Comparison of ENCODE assay signal across 20 cellular contexts in the genomic region with DNA sequence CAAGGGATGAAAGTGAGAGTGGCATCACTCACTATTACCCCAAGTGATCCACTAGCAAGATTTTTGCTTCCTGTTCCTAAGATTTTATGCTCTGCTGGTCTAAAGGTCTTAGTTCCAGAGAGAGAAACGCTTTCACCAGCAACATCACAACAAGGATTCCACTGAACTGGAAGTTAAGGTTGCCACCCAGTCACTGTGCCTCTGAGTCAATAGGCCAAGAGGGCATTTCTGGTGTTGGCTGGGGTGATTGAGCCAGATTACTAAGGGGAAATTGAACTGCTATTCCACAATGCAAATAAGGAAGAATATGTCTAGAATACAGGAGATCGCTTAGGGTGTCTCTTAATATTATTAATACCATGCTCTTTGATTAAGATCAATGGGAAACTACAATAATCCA.
DNase-seq lines count a peak whose midpoint lies in the region; ATAC-seq, FAIRE-seq and TF ChIP-seq lines count a peak whose summit lies in the region.
"Had no signal": no experiment of that assay in that cellular context is flagged by ENCODE, and none has a peak within 500 bp of the region (broad histone marks: within the 10 kb centered on the region; RNA-seq: fewer than 3 reads in every experiment).

No MANE protein-coding gene starts in this region.

- H3K4me1 ChIP-seq in endodermal cell (ENCODE audit: control insufficient read depth, insufficient read depth, low read length) = no peaks in the 10 kb centered on the region
- peaks cover 8% of the 10 kb centered on the region for H3K4me1 ChIP-seq in hepatocyte (ENCODE audit: insufficient read depth)
- peaks cover 0 to 14% (median 0%) of the 10 kb centered on the region in 4 donors for H3K4me1 ChIP-seq in right lobe of liver
- peaks cover 0 to 6% of the 10 kb centered on the region in 2 donors for H3K4me1 ChIP-seq in small intestine (ENCODE audit: control insufficient read depth in 2 of 2, insufficient read depth in 1 of 2, low read depth in 1 of 2, low read length in 1 of 2)
- peaks cover 0 to 7% (median 0%) of the 10 kb centered on the region in 12 donors for H3K4me1 ChIP-seq in heart left ventricle
- peaks cover 6% of the 10 kb centered on the region for H3K4me1 ChIP-seq in neural progenitor cell
- H3K4me1 ChIP-seq: HAP-1 had no signal

- no peak overlapping the region for H3K27ac Mint-ChIP-seq in endodermal cell
- H3K27ac Mint-ChIP-seq in immature natural killer cell = no peak overlapping the region
- no peak overlapping the region for H3K27ac Mint-ChIP-seq in neural progenitor cell
- H3K27ac Mint-ChIP-seq: CD4-positive, alpha-beta T cell had no signal

- H3K79me2 ChIP-seq in hepatocyte (no peaks in the 10 kb centered on the region), neural progenitor cell (ENCODE audit: low read depth) (no peaks in the 10 kb centered on the region)

- H3K9me3 ChIP-seq in endodermal cell (ENCODE audit: control insufficient read depth, low read length) (peaks cover 22% of the 10 kb centered on the region), hepatocyte (ENCODE audit: low read depth) (no peaks in the 10 kb centered on the region), right lobe of liver (no peaks in the 10 kb centered on the region), small intestine (ENCODE audit: control insufficient read depth, low read depth) (no peaks in the 10 kb centered on the region), heart left ventricle (no peaks in the 10 kb centered on the region), neural progenitor cell (ENCODE audit: low read depth) (no peaks in the 10 kb centered on the region)
- H3K9me3 ChIP-seq: Caco-2, HAP-1 had no signal

- peaks cover 20% of the 10 kb centered on the region for H3K27me3 ChIP-seq in endodermal cell (ENCODE audit: control insufficient read depth, insufficient read depth, low read length, poor library complexity, severe bottlenecking)
- no peaks in the 10 kb centered on the region for H3K27me3 ChIP-seq in hepatocyte
- H3K27me3 ChIP-seq in right lobe of liver = no peaks in the 10 kb centered on the region
- H3K27me3 ChIP-seq in small intestine (ENCODE audit: control insufficient read depth in 2 of 2, insufficient read depth in 2 of 2, low read length in 2 of 2) = no peaks in the 10 kb centered on the region
- no peaks in the 10 kb centered on the region for H3K27me3 ChIP-seq in heart left ventricle
- no peaks in the 10 kb centered on the region for H3K27me3 ChIP-seq in neural progenitor cell

- H3K36me3 ChIP-seq in endodermal cell (ENCODE audit: control insufficient read depth, insufficient read depth, low read length) (no peaks in the 10 kb centered on the region), hepatocyte (replicated peaks; ENCODE audit: insufficient read depth, low read depth) (no peaks in the 10 kb centered on the region), right lobe of liver (no peaks in the 10 kb centered on the region), small intestine (ENCODE audit: control insufficient read depth in 2 of 2, insufficient read depth in 2 of 2, low read length in 2 of 2) (no peaks in the 10 kb centered on the region), heart left ventricle (no peaks in the 10 kb centered on the region), neural progenitor cell (no peaks in the 10 kb centered on the region)
- H3K36me3 ChIP-seq: HAP-1 had no signal

- H3K4me2 ChIP-seq in hepatocyte = no peak overlapping the region
- H3K4me2 ChIP-seq in neural progenitor cell = no peak overlapping the region

- no peak for FAIRE-seq in small intestine (lab: Jason Lieb, UNC)
- FAIRE-seq: A204.1, D721Med, G401.6, GM12891 had no signal

- H3K4me3 Mint-ChIP-seq in endodermal cell (no peak overlapping the region), immature natural killer cell (no peak overlapping the region), neural progenitor cell (no peak overlapping the region)
- H3K4me3 Mint-ChIP-seq: CD4-positive, alpha-beta T cell had no signal

- 94 to 100% methylated on average over 1 of the region's 2 CpGs for WGBS in endodermal cell (ENCODE audit: insufficient coverage in 1 of 2, insufficient read length in 1 of 2), 2 experiments
- 96% methylated on average over 2 of the region's 2 CpGs for WGBS in hepatocyte (ENCODE audit: low lambda C conversion rate, missing lambda C conversion rate)
- 37% methylated on average over 2 of the region's 2 CpGs for WGBS in right lobe of liver (ENCODE audit: insufficient coverage, low coverage, low lambda C conversion rate, missing lambda C conversion rate)
- 7 to 59% (median 47%) methylated on average over 2 of the region's 2 CpGs for WGBS in small intestine, 3 donors
- 83 to 93% (median 90%) methylated on average over 2 of the region's 2 CpGs for WGBS in heart left ventricle, 4 donors

- H3K9me2 ChIP-seq in hepatocyte (replicated peaks; ENCODE audit: insufficient read depth) = no peaks in the 10 kb centered on the region

- H3K36me3 Mint-ChIP-seq in endodermal cell (ENCODE audit: low read depth) = no peaks in the 10 kb centered on the region
- no peaks in the 10 kb centered on the region for H3K36me3 Mint-ChIP-seq in immature natural killer cell
- H3K36me3 Mint-ChIP-seq in neural progenitor cell = no peaks in the 10 kb centered on the region

- intact Hi-C loops in right lobe of liver (cut with DNase I) (no loop called here), heart left ventricle (cut with DNase I) (no loop called here)

- ATAC-seq in right lobe of liver (peak; percentile 70 to 97 (median 80)), heart left ventricle (no peak)

- DNase-seq in endodermal cell = no peak
- peak; percentile 11 for DNase-seq in hepatocyte (ENCODE audit: low spot score)
- peak in 1 of 3 donors; percentile 51 for DNase-seq in right lobe of liver
- DNase-seq in small intestine = peak; percentile 96
- no peak for DNase-seq in heart left ventricle
- no peak for DNase-seq in immature natural killer cell
- no peak for DNase-seq in neural progenitor cell (ENCODE audit: low spot score)
- no peak for DNase-seq in activated effector memory CD4-positive, alpha-beta T cell treated with Interleukin-2 at 50 U/mL for 16 hours
- DNase-seq: ACHN; Caco-2; CD4-positive, alpha-beta T cell; GM23248; IMR-90 had no signal

- H4K20me1 ChIP-seq in hepatocyte (ENCODE audit: insufficient read depth, poor library complexity, severe bottlenecking) = no peaks in the 10 kb centered on the region
- H4K20me1 ChIP-seq in neural progenitor cell (ENCODE audit: low read depth) = no peaks in the 10 kb centered on the region

- H3F3A ChIP-seq in neural progenitor cell (ENCODE audit: low read depth) = no peaks in the 10 kb centered on the region

- H3K4me1 Mint-ChIP-seq in endodermal cell (peaks cover 13% of the 10 kb centered on the region), immature natural killer cell (no peaks in the 10 kb centered on the region), neural progenitor cell (no peaks in the 10 kb centered on the region)

- H3K9me3 Mint-ChIP-seq in endodermal cell (peaks cover 26% of the 10 kb centered on the region), immature natural killer cell (no peaks in the 10 kb centered on the region), neural progenitor cell (no peaks in the 10 kb centered on the region)
- H3K9me3 Mint-ChIP-seq: CD4-positive, alpha-beta T cell had no signal

- H3K9ac ChIP-seq in endodermal cell (ENCODE audit: extremely low read depth, low read length, poor library complexity, severe bottlenecking) (no peak overlapping the region), neural progenitor cell (no peak overlapping the region)
- H3K9ac ChIP-seq: GM23248 had no signal

- H3K27ac ChIP-seq in endodermal cell (ENCODE audit: low read depth, low read length) (no peak overlapping the region), hepatocyte (no peak overlapping the region), right lobe of liver (no peak overlapping the region), small intestine (ENCODE audit: low read depth in 1 of 2, low read length in 1 of 2) (peak overlapping the region; percentile 72 to 81), heart left ventricle (no peak overlapping the region), neural progenitor cell (no peak overlapping the region)
- H3K27ac ChIP-seq: C4-2B, GM23248, HL-60 had no signal

- H3K4me3 ChIP-seq in endodermal cell (ENCODE audit: low read length) (peak overlapping the region; percentile 17), hepatocyte (no peak overlapping the region), right lobe of liver (no peak overlapping the region), small intestine (ENCODE audit: low read depth in 1 of 2, low read length in 2 of 2) (no peak overlapping the region), heart left ventricle (no peak overlapping the region), neural progenitor cell (no peak overlapping the region)
- H3K4me3 ChIP-seq: GM23248, HAP-1 had no signal

- H2AFZ ChIP-seq in hepatocyte (no peak overlapping the region), neural progenitor cell (replicated peaks) (no peak overlapping the region)
- H2AFZ ChIP-seq: GM23248 had no signal

- TF ChIP-seq POLR2A in right lobe of liver (IDR thresholded peaks at IDR 0.05) (no peak), heart left ventricle (IDR thresholded peaks at IDR 0.05) (no peak)

- TF ChIP-seq CTCF in endodermal cell (conservative IDR thresholded peaks at IDR 0.05) (no peak), hepatocyte (IDR thresholded peaks at IDR 0.05; ENCODE audit: poor library complexity) (no peak), right lobe of liver (IDR thresholded peaks at IDR 0.05) (no peak), heart left ventricle (IDR thresholded peaks at IDR 0.05) (no peak), neural progenitor cell (IDR thresholded peaks at IDR 0.05) (no peak)

- peaks cover 37% of the 10 kb centered on the region for H3K27me3 Mint-ChIP-seq in endodermal cell (ENCODE audit: insufficient read depth)
- peaks cover 0 to 1% (median 0%) of the 10 kb centered on the region in 3 donors for H3K27me3 Mint-ChIP-seq in immature natural killer cell (ENCODE audit: low read depth in 3 of 3)
- H3K27me3 Mint-ChIP-seq in neural progenitor cell (ENCODE audit: insufficient read depth, low read depth) = peaks cover 14% of the 10 kb centered on the region
- H3K27me3 Mint-ChIP-seq: CD4-positive, alpha-beta T cell had no signal

Comparison
In these comparisons a context has a peak if more than half of its experiments do, and no peak if none do; other contexts are left out.
1. DNase-seq: peak in hepatocyte (single experiment) and small intestine (single experiment); none in endodermal cell (single experiment), heart left ventricle (0 of 5), immature natural killer cell (0 of 3), neural progenitor cell (single experiment) and activated effector memory CD4-positive, alpha-beta T cell treated with Interleukin-2 at 50 U/mL for 16 hours (single experiment).
2. H3K27ac ChIP-seq: peak in small intestine (2 of 2); none in endodermal cell (single experiment), hepatocyte (single experiment), right lobe of liver (0 of 3), heart left ventricle (0 of 12) and neural progenitor cell (single experiment).
3. ATAC-seq: peak in right lobe of liver (4 of 4); none in heart left ventricle (0 of 4).